In the genomic region with DNA sequence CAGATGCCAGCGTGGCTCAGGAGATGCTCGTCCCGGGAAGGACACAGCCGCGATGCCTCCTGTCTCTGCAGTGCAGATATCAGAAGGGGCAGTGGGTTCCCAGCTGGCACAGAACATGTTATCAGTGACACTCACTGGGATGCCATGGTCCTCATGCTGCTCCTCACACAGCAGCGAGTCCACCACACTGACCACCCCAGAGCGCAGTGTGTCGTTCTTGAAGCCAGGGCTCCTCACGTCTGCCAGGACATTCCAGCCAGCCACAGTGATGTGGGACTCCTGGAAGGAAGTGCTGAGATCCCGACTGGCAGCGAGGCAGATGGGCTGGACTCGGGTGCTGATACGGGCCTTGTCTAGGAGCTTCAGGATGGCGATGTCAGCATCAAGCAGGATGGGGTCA, we compare ENCODE assay signal across 29 cellular contexts. TPM values are rescaled to one million over a fixed set of nuclear protein-coding genes. Genes with fewer than 3 reads are reported as not detected.
"Had no signal": no experiment of that assay in that cellular context is flagged by ENCODE, and none has a peak within 500 bp of the region (broad histone marks: within the 10 kb centered on the region; RNA-seq: fewer than 3 reads in every experiment).

No MANE protein-coding gene starts in this region.

- H3K9me3 Mint-ChIP-seq: mesothelial cell of epicardium, naive B cell had no signal

- H3K4me3 ChIP-seq: coronary artery, dorsolateral prefrontal cortex, esophagus squamous epithelium, gastrocnemius medialis, heart right ventricle, left lung, lower lobe of right lung, mucosa of descending colon had no signal

- H3K36me3 Mint-ChIP-seq: naive B cell had no signal

- ATAC-seq: gastrocnemius medialis, heart right ventricle, left cardiac atrium, left lung, left ventricle myocardium superior, lower lobe of right lung, mucosa of descending colon had no signal

- H3K4me3 Mint-ChIP-seq: mesothelial cell of epicardium, naive B cell had no signal

- DNase-seq: dermis blood vessel endothelial cell; dorsolateral prefrontal cortex; effector CD4-positive, alpha-beta T cell; effector memory CD4-positive, alpha-beta T cell; esophagus squamous epithelium; foreskin fibroblast; foreskin melanocyte; gastrocnemius medialis; glutamatergic neuron; head of caudate nucleus; heart right ventricle; hippocampal formation; left cardiac atrium; left ventricle myocardium superior; lower lobe of right lung; mesenchymal stem cell; mucosa of descending colon; naive B cell had no signal

- H3K27ac ChIP-seq: coronary artery, dorsolateral prefrontal cortex, esophagus squamous epithelium, gastrocnemius medialis, heart right ventricle, left lung, lower lobe of right lung had no signal

- FAIRE-seq: colon, endothelial cell of umbilical vein, islet of Langerhans, keratinocyte had no signal

- H3K36me3 ChIP-seq: esophagus squamous epithelium, gastrocnemius medialis, left lung, lower lobe of right lung had no signal

- H3K4me1 Mint-ChIP-seq: mesothelial cell of epicardium, naive B cell had no signal

- H3K27ac Mint-ChIP-seq: mesothelial cell of epicardium had no signal

- H3K9me3 ChIP-seq: esophagus squamous epithelium, gastrocnemius medialis, heart right ventricle, left lung, lower lobe of right lung, mucosa of descending colon had no signal

- H3K4me1 ChIP-seq: esophagus squamous epithelium, gastrocnemius medialis, left lung had no signal

RNA-seq across cellular contexts. Expression of a gene that starts 13.1 kb away (rescaled TPM):
- total RNA-seq: dermis blood vessel endothelial cell, endothelial cell of umbilical vein, epithelial cell of proximal tubule, glomerular endothelial cell, kidney epithelial cell, lung microvascular endothelial cell had no signal
- polyA plus RNA-seq: endothelial cell of umbilical vein had no signal
